24 cellular contexts compared by ENCODE assay signal in genomic region chr10:12675171-12675570, GRCh38.
"Had no signal": no experiment of that assay in that cellular context is flagged by ENCODE, and none has a peak within 500 bp of the region (broad histone marks: within the 10 kb centered on the region; RNA-seq: fewer than 3 reads in every experiment).

No MANE protein-coding gene starts in this region.

- H3K4me1 ChIP-seq: esophagus squamous epithelium, gastrocnemius medialis, heart right ventricle, left lung, lower lobe of right lung had no signal

- H3K4me1 Mint-ChIP-seq: mesothelial cell of epicardium had no signal

- H3K27me3 ChIP-seq: esophagus squamous epithelium, gastrocnemius medialis, heart right ventricle had no signal

- H3K36me3 ChIP-seq: esophagus squamous epithelium, gastrocnemius medialis, heart right ventricle, left lung, lower lobe of right lung had no signal

- H3K4me3 ChIP-seq: coronary artery, esophagus squamous epithelium, gastrocnemius medialis, heart right ventricle, left lung, lower lobe of right lung, mucosa of descending colon had no signal

- DNase-seq: effector CD8-positive, alpha-beta T cell; effector memory CD8-positive, alpha-beta T cell; endodermal cell; erythroblast; esophagus squamous epithelium; foreskin fibroblast; foreskin melanocyte; gastrocnemius medialis; glutamatergic neuron; head of caudate nucleus; heart right ventricle; hippocampal formation; left cardiac atrium; left lung; left ventricle myocardium superior; lower lobe of right lung; mesenchymal stem cell; mucosa of descending colon; naive B cell had no signal

- H3K9me3 ChIP-seq: esophagus squamous epithelium, gastrocnemius medialis, lower lobe of right lung, mucosa of descending colon had no signal

- H3K27me3 Mint-ChIP-seq: dendritic cell treated with granulocyte-macrophage colony-stimulating factor and Interleukin-4, amounts not matched to agents 40 ng/mL and 50 ng/mL, for 4 days; effector memory CD8-positive, alpha-beta T cell; naive B cell had no signal

- H3K27ac ChIP-seq: coronary artery, epithelial cell of prostate, esophagus squamous epithelium, gastrocnemius medialis, heart right ventricle, left lung, lower lobe of right lung had no signal

- ATAC-seq: effector memory CD8-positive, alpha-beta T cell; esophagus mucosa; gastrocnemius medialis; heart right ventricle; left cardiac atrium; left lung; left ventricle myocardium superior; lower lobe of right lung; mucosa of descending colon had no signal

- H3K27ac Mint-ChIP-seq: dendritic cell treated with granulocyte-macrophage colony-stimulating factor and Interleukin-4, amounts not matched to agents 40 ng/mL and 50 ng/mL, for 4 days; effector memory CD8-positive, alpha-beta T cell; endodermal cell; mesothelial cell of epicardium had no signal

- H3K9me3 Mint-ChIP-seq: dendritic cell treated with granulocyte-macrophage colony-stimulating factor and Interleukin-4, amounts not matched to agents 40 ng/mL and 50 ng/mL, for 4 days; effector memory CD8-positive, alpha-beta T cell had no signal

- H3K4me3 Mint-ChIP-seq: dendritic cell treated with granulocyte-macrophage colony-stimulating factor and Interleukin-4, amounts not matched to agents 40 ng/mL and 50 ng/mL, for 4 days; effector memory CD8-positive, alpha-beta T cell; endodermal cell; mesothelial cell of epicardium; naive B cell had no signal
